Comparison of ENCODE assay signal across 8 cellular contexts in genomic region chr1:163321311-163322305, GRCh38.
DNase-seq lines count a peak whose midpoint lies in the region; ATAC-seq and TF ChIP-seq lines count a peak whose summit lies in the region.

Gene NUF2 (plus strand): TSS chr1:163321954. CDS start chr1:163326052, 4,098 bp downstream.

- H3K79me2 ChIP-seq in MM.1S (ENCODE audit: low read length) = peaks cover 49% of the 10 kb centered on the region

- peak within 1 kb of the TSS; percentile 95 for H2AFZ ChIP-seq in MM.1S (ENCODE audit: low read length)

- H3K27me3 Mint-ChIP-seq in nephron progenitor cell (ENCODE audit: low read depth, poor library complexity) = no peaks in the 10 kb centered on the region
- H3K27me3 Mint-ChIP-seq in stimulated activated naive CD8-positive, alpha-beta T cell treated with anti-CD3 and anti-CD28 coated beads, Interleukin-15, amount 100 ng/mL, for 72 hours = no peaks in the 10 kb centered on the region

- peak within 1 kb of the TSS; percentile 98 for H3K27ac Mint-ChIP-seq in nephron progenitor cell
- peak within 1 kb of the TSS; percentile 97 to 98 for H3K27ac Mint-ChIP-seq in stimulated activated naive CD8-positive, alpha-beta T cell treated with anti-CD3 and anti-CD28 coated beads, Interleukin-15, amount 100 ng/mL, for 72 hours

- H3K4me1 Mint-ChIP-seq in nephron progenitor cell = peaks cover 56% of the 10 kb centered on the region
- H3K4me1 Mint-ChIP-seq in stimulated activated naive CD8-positive, alpha-beta T cell treated with anti-CD3 and anti-CD28 coated beads, Interleukin-15, amount 100 ng/mL, for 72 hours = peaks cover 15% of the 10 kb centered on the region

- no peaks in the 10 kb centered on the region for H3K36me3 Mint-ChIP-seq in nephron progenitor cell (ENCODE audit: low read depth)

- TF ChIP-seq CTCF in MM.1S (IDR thresholded peaks at IDR 0.05; ENCODE audit: low read length) = no peak
- TF ChIP-seq CTCF in nephron progenitor cell (IDR thresholded peaks at IDR 0.05) = no peak

- peaks cover 4% of the 10 kb centered on the region; the same call in 1 of the 2 replicates for H3K4me1 ChIP-seq in ES-I3 (ENCODE audit: insufficient read depth, low read length)
- peaks cover 11% of the 10 kb centered on the region for H3K4me1 ChIP-seq in HAP-1
- H3K4me1 ChIP-seq in MM.1S (ENCODE audit: low read length) = peaks cover 9% of the 10 kb centered on the region

- H3K9ac ChIP-seq in ES-I3 (ENCODE audit: low read depth, low read length) (peak within 1 kb of the TSS; percentile 86), MM.1S (ENCODE audit: low read length) (peak within 1 kb of the TSS; percentile 79)

- no peaks in the 10 kb centered on the region for H4K20me1 ChIP-seq in MM.1S (ENCODE audit: insufficient read depth, low read length)

- H3K4me3 ChIP-seq in HAP-1 (peak within 1 kb of the TSS; percentile 78), MM.1S (ENCODE audit: low read length) (peak within 1 kb of the TSS; percentile 89)

- peak within 1 kb of the TSS; percentile 98 for H3K4me3 Mint-ChIP-seq in nephron progenitor cell
- peak within 1 kb of the TSS; percentile 89 to 93 for H3K4me3 Mint-ChIP-seq in stimulated activated naive CD8-positive, alpha-beta T cell treated with anti-CD3 and anti-CD28 coated beads, Interleukin-15, amount 100 ng/mL, for 72 hours

- H3F3A ChIP-seq in MM.1S (ENCODE audit: insufficient read depth, low read length) = peaks cover 7% of the 10 kb centered on the region

- H3K9me3 Mint-ChIP-seq in nephron progenitor cell = no peaks in the 10 kb centered on the region
- no peaks in the 10 kb centered on the region for H3K9me3 Mint-ChIP-seq in stimulated activated naive CD8-positive, alpha-beta T cell treated with anti-CD3 and anti-CD28 coated beads, Interleukin-15, amount 100 ng/mL, for 72 hours

- H3K4me2 ChIP-seq in MM.1S (ENCODE audit: low read depth, low read length) = peak within 1 kb of the TSS; percentile 79

- ATAC-seq in stimulated activated naive CD8-positive, alpha-beta T cell treated with anti-CD3 and anti-CD28 coated beads, Interleukin-15, amount 100 ng/mL, for 72 hours = peak; percentile 97

- peak within 1 kb of the TSS; percentile 78 for H3K27ac ChIP-seq in MM.1S (ENCODE audit: low read length)

- H3K27me3 ChIP-seq in HAP-1 (ENCODE audit: low read depth) (no peaks in the 10 kb centered on the region), MM.1S (replicated peaks; ENCODE audit: insufficient read depth, low read length) (no peaks in the 10 kb centered on the region)

- in situ Hi-C loops in HAP-1 (cut with MboI; ENCODE audit: low sequenced_read_pairs) = no loop called here

- H3K9me2 ChIP-seq in MM.1S (replicated peaks; ENCODE audit: insufficient read depth, low read length) = no peaks in the 10 kb centered on the region

- H3K9me3 ChIP-seq in ES-I3 (ENCODE audit: control insufficient read depth, insufficient read depth, low read length) = no peaks in the 10 kb centered on the region
- no peaks in the 10 kb centered on the region for H3K9me3 ChIP-seq in HAP-1
- H3K9me3 ChIP-seq in MM.1S (replicated peaks; ENCODE audit: insufficient read depth, low read length) = no peaks in the 10 kb centered on the region

- DNase-seq in HAP-1 (ENCODE audit: low spot score in 2 of 2) (peak; percentile 93 to 98), MM.1S (peak; percentile 100), SIG-M5 (lab: John Stamatoyannopoulos, UW) (peak; percentile 85), activated gamma-delta T cell (lab: John Stamatoyannopoulos, UW) (peak; percentile 93), fibroblast of the conjunctiva (ENCODE audit: low read depth) (peak; percentile 98), nephron progenitor cell (peak; percentile 96)
- peak; percentile 97 to 99 for DNase-seq in stimulated activated naive CD8-positive, alpha-beta T cell treated with anti-CD3 and anti-CD28 coated beads, Interleukin-15, amount 100 ng/mL, for 72 hours

- no peaks in the 10 kb centered on the region for H3K36me3 ChIP-seq in ES-I3 (ENCODE audit: insufficient read depth, low read length)
- peaks cover 15% of the 10 kb centered on the region; the same call in 1 of the 2 replicates for H3K36me3 ChIP-seq in HAP-1 (replicated peaks)
- H3K36me3 ChIP-seq in MM.1S (replicated peaks; ENCODE audit: insufficient read depth, low read length) = no peaks in the 10 kb centered on the region; the same call in 1 of the 2 replicates

Comparison
In these comparisons a context has a peak if more than half of its experiments do, and no peak if none do; other contexts are left out.
1. Peak in every context shown above with its lines: DNase-seq, ATAC-seq, H3K4me3 ChIP-seq and H3K27ac ChIP-seq.